13 cellular contexts compared by ENCODE assay signal in the genomic region with DNA sequence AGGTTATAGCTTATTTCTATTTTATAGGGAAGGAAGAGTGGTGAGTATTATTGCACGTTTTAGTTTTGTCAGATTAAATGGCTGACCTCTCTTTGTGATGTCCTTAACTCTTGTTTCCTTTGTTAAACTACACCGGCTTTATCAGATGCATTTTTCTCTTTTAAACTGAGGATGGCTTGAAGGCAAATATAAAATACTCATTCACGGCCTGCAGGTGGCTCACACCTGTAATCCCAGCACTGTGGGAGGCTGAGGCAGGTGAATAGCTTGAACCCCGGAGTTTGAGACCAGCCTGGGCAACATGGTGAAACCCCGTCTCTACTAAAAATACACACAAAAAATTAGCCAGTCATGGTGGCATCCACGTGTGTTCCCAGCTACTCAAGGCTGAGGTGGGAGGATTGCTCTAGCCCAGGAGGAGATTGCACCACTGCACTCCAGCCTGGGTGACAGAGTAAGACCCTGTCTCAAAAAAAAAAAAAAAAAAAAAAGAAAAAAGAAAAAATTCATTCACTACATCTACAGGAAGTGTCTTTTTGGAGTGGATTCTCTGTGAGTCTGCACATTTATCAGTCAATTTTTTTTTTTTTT. TPM values are rescaled to one million over a fixed set of nuclear protein-coding genes. Genes with fewer than 3 reads are reported as not detected.
DNase-seq lines count a peak whose midpoint lies in the region; ATAC-seq and TF ChIP-seq lines count a peak whose summit lies in the region.
"Had no signal": no experiment of that assay in that cellular context is flagged by ENCODE, and none has a peak within 500 bp of the region (broad histone marks: within the 10 kb centered on the region; RNA-seq: fewer than 3 reads in every experiment).

No MANE protein-coding gene starts in this region.

- no peak overlapping the region for H3K9ac ChIP-seq in GM23248

- H3F3A ChIP-seq in GM23248 (ENCODE audit: insufficient read depth) = peaks cover 12% of the 10 kb centered on the region; the same call in 1 of the 2 replicates

- no peaks in the 10 kb centered on the region for H4K20me1 ChIP-seq in GM23248 (ENCODE audit: insufficient read depth)

- intact Hi-C loops in activated B cell treated with CpG ODN at 0.5 μM for 24 hours (cut with micrococcal nuclease) = loop anchor here (5.0 kb wide), 1 partner anchor 42 kb away; no protein-coding TSS in a partner anchor

- POLR2A ChIA-PET in activated B cell treated with CpG ODN at 0.5 μM for 24 hours (lab: Charles Lee) = interaction anchor here (0.6 to 4.7 kb wide), 6 partner anchors 10 to 145 kb away, joined by 3 to 26 read pairs (median 4); a partner anchor contains a TSS

- peaks cover 0 to 3% of the 10 kb centered on the region in 2 experiments for H3K9me3 ChIP-seq in CD4-positive, CD25-positive, alpha-beta regulatory T cell (ENCODE audit: control insufficient read depth in 2 of 2, low read length in 2 of 2)
- no peaks in the 10 kb centered on the region for H3K9me3 ChIP-seq in GM23248 (ENCODE audit: low read depth)
- H3K9me3 ChIP-seq: body of pancreas had no signal

- no peak overlapping the region for H3K27ac ChIP-seq in CD4-positive, CD25-positive, alpha-beta regulatory T cell (ENCODE audit: insufficient read depth, low read length, poor library complexity, severe bottlenecking)
- H3K27ac ChIP-seq in GM23248 = no peak overlapping the region
- H3K27ac ChIP-seq: epithelial cell of prostate had no signal

- no peak overlapping the region for H3K4me3 Mint-ChIP-seq in CD4-positive, CD25-positive, alpha-beta regulatory T cell
- H3K4me3 Mint-ChIP-seq in HFFc6 (no peak overlapping the region), activated B cell treated with CpG ODN at 0.5 μM for 24 hours (no peak overlapping the region), osteocyte (ENCODE audit: unreplicated experiment) (no peak overlapping the region)
- H3K4me3 Mint-ChIP-seq: activated T-cell treated with anti-CD3 and anti-CD28 coated beads, Interleukin-2, amount 50 U/mL, for 72 hours had no signal

- H3K27ac Mint-ChIP-seq in CD4-positive, CD25-positive, alpha-beta regulatory T cell = peak overlapping the region in 2 of 3 donors; percentile 11 to 75
- H3K27ac Mint-ChIP-seq in HFFc6 (peak overlapping the region; percentile 52), activated B cell treated with CpG ODN at 0.5 μM for 24 hours (peak overlapping the region; percentile 80), osteocyte (ENCODE audit: unreplicated experiment) (peak overlapping the region; percentile 66)
- H3K27ac Mint-ChIP-seq: activated T-cell treated with anti-CD3 and anti-CD28 coated beads, Interleukin-2, amount 50 U/mL, for 72 hours had no signal

- CTCF ChIA-PET in activated B cell treated with CpG ODN at 0.5 μM for 24 hours (lab: Charles Lee) = interaction anchor here (0.7 to 17.0 kb wide), 5 partner anchors 12 to 141 kb away, joined by 3 to 357 read pairs (median 4); no protein-coding TSS in a partner anchor

- WGBS in GM23248 (ENCODE audit: low coverage in 1 of 2, low lambda C conversion rate in 2 of 2, missing lambda C conversion rate in 2 of 2), 2 experiments = 66 to 69% methylated on average over 6 of the region's 6 CpGs

- peaks cover 67% of the 10 kb centered on the region for H3K79me2 ChIP-seq in GM23248 (ENCODE audit: insufficient read depth)

- no peaks in the 10 kb centered on the region for H3K27me3 Mint-ChIP-seq in CD4-positive, CD25-positive, alpha-beta regulatory T cell
- H3K27me3 Mint-ChIP-seq in HFFc6 (ENCODE audit: insufficient read depth) = peaks cover 2% of the 10 kb centered on the region; the same call in 1 of the 2 replicates
- no peaks in the 10 kb centered on the region for H3K27me3 Mint-ChIP-seq in activated B cell treated with CpG ODN at 0.5 μM for 24 hours
- no peaks in the 10 kb centered on the region for H3K27me3 Mint-ChIP-seq in osteocyte (ENCODE audit: unreplicated experiment)

- H3K9me3 Mint-ChIP-seq in CD4-positive, CD25-positive, alpha-beta regulatory T cell = peaks cover 0 to 8% (median 0%) of the 10 kb centered on the region in 7 donors
- no peaks in the 10 kb centered on the region for H3K9me3 Mint-ChIP-seq in HFFc6
- peaks cover 4% of the 10 kb centered on the region for H3K9me3 Mint-ChIP-seq in activated B cell treated with CpG ODN at 0.5 μM for 24 hours
- H3K9me3 Mint-ChIP-seq in osteocyte (ENCODE audit: unreplicated experiment) = no peaks in the 10 kb centered on the region

- no peaks in the 10 kb centered on the region for H3K36me3 ChIP-seq in CD4-positive, CD25-positive, alpha-beta regulatory T cell (ENCODE audit: control insufficient read depth, insufficient read depth, low read length)
- no peaks in the 10 kb centered on the region for H3K36me3 ChIP-seq in GM23248 (ENCODE audit: low read depth)

- H3K4me1 ChIP-seq in CD4-positive, CD25-positive, alpha-beta regulatory T cell (ENCODE audit: control insufficient read depth, insufficient read depth, low read length, poor library complexity, severe bottlenecking) = peaks cover 5% of the 10 kb centered on the region
- peaks cover 10% of the 10 kb centered on the region for H3K4me1 ChIP-seq in GM23248 (ENCODE audit: insufficient read depth)

- H2AFZ ChIP-seq in GM23248 = no peak overlapping the region

- peaks cover 10 to 34% (median 26%) of the 10 kb centered on the region in 4 donors for H3K4me1 Mint-ChIP-seq in CD4-positive, CD25-positive, alpha-beta regulatory T cell
- H3K4me1 Mint-ChIP-seq in HFFc6 (ENCODE audit: low read depth) = peaks cover 69% of the 10 kb centered on the region
- peaks cover 54% of the 10 kb centered on the region for H3K4me1 Mint-ChIP-seq in activated B cell treated with CpG ODN at 0.5 μM for 24 hours
- H3K4me1 Mint-ChIP-seq in osteocyte (ENCODE audit: unreplicated experiment) = peaks cover 24% of the 10 kb centered on the region

- H3K36me3 Mint-ChIP-seq in CD4-positive, CD25-positive, alpha-beta regulatory T cell = peaks cover 7% of the 10 kb centered on the region
- H3K36me3 Mint-ChIP-seq in HFFc6 (ENCODE audit: low read depth) = peaks cover 17% of the 10 kb centered on the region
- peaks cover 23% of the 10 kb centered on the region for H3K36me3 Mint-ChIP-seq in activated B cell treated with CpG ODN at 0.5 μM for 24 hours (ENCODE audit: low read depth)
- peaks cover 4% of the 10 kb centered on the region for H3K36me3 Mint-ChIP-seq in osteocyte (ENCODE audit: unreplicated experiment)

- no peak overlapping the region for H3K4me3 ChIP-seq in CD4-positive, CD25-positive, alpha-beta regulatory T cell (ENCODE audit: low read depth, low read length)
- H3K4me3 ChIP-seq in GM23248 = no peak overlapping the region
- H3K4me3 ChIP-seq: body of pancreas had no signal

- H3K27me3 ChIP-seq in CD4-positive, CD25-positive, alpha-beta regulatory T cell (ENCODE audit: control insufficient read depth, insufficient read depth, low read length) = no peaks in the 10 kb centered on the region
- no peaks in the 10 kb centered on the region for H3K27me3 ChIP-seq in GM23248 (replicated peaks; ENCODE audit: insufficient read depth)
- H3K27me3 ChIP-seq: body of pancreas had no signal

- in situ Hi-C loops in GM23248 (cut with MboI) = loop anchor here (25.0 kb wide), 1 partner anchor 442 kb away; no protein-coding TSS in a partner anchor

- H3K4me2 ChIP-seq in GM23248 (ENCODE audit: unreplicated experiment) = no peak overlapping the region

- no peak for DNase-seq in CD4-positive, CD25-positive, alpha-beta regulatory T cell
- DNase-seq in HFFc6 (no peak), activated B cell treated with CpG ODN at 0.5 μM for 24 hours (no peak), osteocyte (ENCODE audit: extremely low spot score, unreplicated experiment) (no peak), GM23248 (no peak), omental fat pad (ENCODE audit: low spot score) (no peak), NCI-H2196 treated with DMSO at 0.1 percent for 48 hours (lab: John Stamatoyannopoulos, UW; ENCODE audit: unreplicated experiment) (no peak)
- DNase-seq: activated T-cell treated with anti-CD3 and anti-CD28 coated beads, Interleukin-2, amount 50 U/mL, for 72 hours; DMS153; OCI-M1; T1000 had no signal

- no peaks in the 10 kb centered on the region for H3K9me2 ChIP-seq in GM23248 (ENCODE audit: insufficient read depth)

- TF ChIP-seq CTCF in HFFc6 (IDR thresholded peaks at IDR 0.05) (no peak), activated B cell treated with CpG ODN at 0.5 μM for 24 hours (IDR thresholded peaks at IDR 0.05) (no peak), osteocyte (IDR thresholded peaks at IDR 0.05) (no peak), omental fat pad (IDR thresholded peaks at IDR 0.05) (no peak)

- ATAC-seq in CD4-positive, CD25-positive, alpha-beta regulatory T cell (ENCODE audit: low read depth in 2 of 2) = no peak
- ATAC-seq in activated B cell treated with CpG ODN at 0.5 μM for 24 hours (ENCODE audit: low read depth) = no peak
- no peak for ATAC-seq in omental fat pad (ENCODE audit: low FRiP score)
- ATAC-seq: activated T-cell treated with anti-CD3 and anti-CD28 coated beads, Interleukin-2, amount 50 U/mL, for 72 hours; body of pancreas had no signal

RNA-seq across cellular contexts. Expression of a gene that starts 34.8 kb away (rescaled TPM):
- 70.0 TPM for total RNA-seq in CD4-positive, CD25-positive, alpha-beta regulatory T cell
- 10 to 100 TPM; 13.4 to 23.3 (median 18.4) TPM for polyA plus RNA-seq in CD4-positive, CD25-positive, alpha-beta regulatory T cell
- 10 to 100 TPM; 43.9 to 51.3 (median 47.8) TPM for total RNA-seq in HFFc6 (2021; fragmentation: NEBNext Ultra II Directional; extraction: Animal tissue kit (Norgen Biotek cat#: 25700))
- 43.1 and 55.5 TPM in 2 replicates for total RNA-seq in activated B cell treated with CpG ODN at 0.5 μM for 24 hours
- total RNA-seq in osteocyte = 38.3 and 40.8 TPM in 2 replicates
- total RNA-seq in GM23248 (2014; rRNA removed; shearing (Covaris generic)) = 33.9 and 41.7 TPM in 2 replicates
- polyA plus RNA-seq in GM23248 (2016; fragmentation: Nextera tagmentation; extraction: Ambion mirVana) = 30.6 and 33.6 TPM in 2 replicates
- 10 to 100 TPM; 36.9 to 63.4 (median 49.5) TPM for total RNA-seq in omental fat pad

RNA-seq across cellular contexts. Expression of a gene that starts 59.9 kb away (rescaled TPM):
- 46.3 TPM for total RNA-seq in CD4-positive, CD25-positive, alpha-beta regulatory T cell
- polyA plus RNA-seq in CD4-positive, CD25-positive, alpha-beta regulatory T cell = 10 to 100 TPM in 1 of 4 donors, 1 to 10 TPM in 3; 7.1 to 12.9 (median 8.2) TPM
- 10 to 100 TPM; 25.0 to 34.8 (median 27.2) TPM for total RNA-seq in HFFc6 (2021; fragmentation: NEBNext Ultra II Directional; extraction: Animal tissue kit (Norgen Biotek cat#: 25700))
- total RNA-seq in activated B cell treated with CpG ODN at 0.5 μM for 24 hours = 62.8 and 82.0 TPM in 2 replicates
- 28.3 and 33.8 TPM in 2 replicates for total RNA-seq in osteocyte
- 8.3 and 10.3 TPM in 2 replicates for total RNA-seq in GM23248 (2014; rRNA removed; shearing (Covaris generic))
- 6.2 and 8.6 TPM in 2 replicates for polyA plus RNA-seq in GM23248 (2016; fragmentation: Nextera tagmentation; extraction: Ambion mirVana)
- total RNA-seq in omental fat pad = 10 to 100 TPM; 20.2 to 36.3 (median 26.2) TPM
